In the genomic region with DNA sequence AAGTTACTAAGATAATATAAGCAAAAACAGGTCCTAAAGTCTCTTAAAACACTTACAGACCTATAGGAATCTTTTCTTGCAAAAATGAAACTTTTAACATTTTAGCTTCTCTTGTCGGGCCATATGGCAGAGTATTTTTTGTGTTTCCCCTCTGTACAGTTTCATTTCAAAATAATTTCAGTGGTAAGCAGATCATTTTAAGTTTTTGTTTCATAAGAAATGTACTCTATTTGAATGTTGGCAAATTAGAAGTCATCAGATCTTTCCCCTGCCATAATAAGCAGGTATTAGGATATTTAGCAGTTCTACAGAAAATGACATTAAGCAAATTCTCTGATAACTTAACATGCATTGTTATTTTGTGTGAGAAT, we compare ENCODE assay signal across 9 cellular contexts. TPM values are rescaled to one million over a fixed set of nuclear protein-coding genes. Genes with fewer than 3 reads are reported as not detected.
DNase-seq lines count a peak whose midpoint lies in the region; ATAC-seq and TF ChIP-seq lines count a peak whose summit lies in the region.
"Had no signal": no experiment of that assay in that cellular context is flagged by ENCODE, and none has a peak within 500 bp of the region (broad histone marks: within the 10 kb centered on the region; RNA-seq: fewer than 3 reads in every experiment).

No MANE protein-coding gene starts in this region.

- peaks cover 0 to 3% of the 10 kb centered on the region in 2 donors for H3K4me1 ChIP-seq in naive thymus-derived CD4-positive, alpha-beta T cell (ENCODE audit: control insufficient read depth in 2 of 2, insufficient read depth in 2 of 2, low read length in 2 of 2)
- peaks cover 10% of the 10 kb centered on the region for H3K4me1 ChIP-seq in HAP-1

- H3K4me3 Mint-ChIP-seq in naive thymus-derived CD4-positive, alpha-beta T cell = peak overlapping the region in 9 of 10 donors; percentile 40 to 74 (median 54)

- H3K36me3 Mint-ChIP-seq in naive thymus-derived CD4-positive, alpha-beta T cell = peaks cover 7 to 15% (median 8%) of the 10 kb centered on the region in 5 donors
- H3K36me3 Mint-ChIP-seq: IgD-negative memory B cell had no signal

- H3K27ac Mint-ChIP-seq in naive thymus-derived CD4-positive, alpha-beta T cell = peak overlapping the region in 7 of 9 donors; percentile 23 to 90 (median 41)
- H3K27ac Mint-ChIP-seq: IgD-negative memory B cell had no signal

- in situ Hi-C loops in HAP-1 (cut with MboI; ENCODE audit: low sequenced_read_pairs) = no loop called here

- no peaks in the 10 kb centered on the region for H3K27me3 ChIP-seq in naive thymus-derived CD4-positive, alpha-beta T cell (ENCODE audit: control insufficient read depth in 2 of 2, insufficient read depth in 2 of 2, low read length in 2 of 2)
- no peaks in the 10 kb centered on the region for H3K27me3 ChIP-seq in HAP-1 (ENCODE audit: low read depth)

- H3K27ac ChIP-seq in naive thymus-derived CD4-positive, alpha-beta T cell (ENCODE audit: low read depth, low read length) = no peak overlapping the region

- no peaks in the 10 kb centered on the region for H3K36me3 ChIP-seq in naive thymus-derived CD4-positive, alpha-beta T cell (ENCODE audit: control insufficient read depth in 2 of 3, insufficient read depth in 3 of 3, low read length in 3 of 3)
- H3K36me3 ChIP-seq in HAP-1 (replicated peaks) = no peaks in the 10 kb centered on the region

- DNase-seq in naive thymus-derived CD4-positive, alpha-beta T cell = peak in 1 of 9 donors; percentile 1
- DNase-seq in retina (no peak), NCI-H2081 treated with DMSO at 0.1 percent for 48 hours (lab: John Stamatoyannopoulos, UW) (no peak), HAP-1 (ENCODE audit: low spot score in 2 of 2) (no peak), NCI-H1417 treated with DMSO at 0.1 percent for 48 hours (lab: John Stamatoyannopoulos, UW) (no peak)

- H3K27me3 Mint-ChIP-seq in naive thymus-derived CD4-positive, alpha-beta T cell = no peaks in the 10 kb centered on the region
- H3K27me3 Mint-ChIP-seq: IgD-negative memory B cell had no signal

- H3K9me3 ChIP-seq in naive thymus-derived CD4-positive, alpha-beta T cell (ENCODE audit: control insufficient read depth in 2 of 3, low read length in 3 of 3) = no peaks in the 10 kb centered on the region
- no peaks in the 10 kb centered on the region for H3K9me3 ChIP-seq in HAP-1

- intact Hi-C loops in naive thymus-derived CD4-positive, alpha-beta T cell (cut with micrococcal nuclease) = loop anchor here in 1 of 2 donors (2.0 to 5.0 kb wide), 2 partner anchors 38 to 251 kb away; a partner anchor contains a TSS

- ATAC-seq in GM18517 (IDR thresholded peaks at IDR 0.05; ENCODE audit: unreplicated experiment) (peak; percentile 42), GM21825 (IDR thresholded peaks at IDR 0.05; ENCODE audit: unreplicated experiment) (peak; percentile 36), SK-N-SH treated with all-trans-retinoic acid at 6 μM for 48 hours (peak; percentile 34)
- ATAC-seq in naive thymus-derived CD4-positive, alpha-beta T cell = no peak

- H3K4me3 ChIP-seq in naive thymus-derived CD4-positive, alpha-beta T cell (ENCODE audit: low read length) = no peak overlapping the region
- no peak overlapping the region for H3K4me3 ChIP-seq in HAP-1

- H3K4me1 Mint-ChIP-seq in naive thymus-derived CD4-positive, alpha-beta T cell = peaks cover 5 to 38% (median 20%) of the 10 kb centered on the region in 7 donors

- POLR2A ChIA-PET in naive thymus-derived CD4-positive, alpha-beta T cell (lab: Charles Lee) = interaction anchor here (0.6 kb wide), 1 partner anchor 211 kb away, joined by 3 read pairs; no protein-coding TSS in a partner anchor

- peaks cover 0 to 6% (median 0%) of the 10 kb centered on the region in 11 donors for H3K9me3 Mint-ChIP-seq in naive thymus-derived CD4-positive, alpha-beta T cell

- CTCF ChIA-PET in naive thymus-derived CD4-positive, alpha-beta T cell (lab: Charles Lee) = interaction anchor here (0.7 kb wide), 1 partner anchor 16 kb away, joined by 4 read pairs; no protein-coding TSS in a partner anchor

TF ChIP-seq in SK-N-SH treated with all-trans-retinoic acid at 6 μM for 48 hours, 23 proteins besides CTCF, POLR2A, EP300 and RAD21:
- TF ChIP-seq SNAI2 (CRISPR knock-in tag; IDR thresholded peaks at IDR 0.05) (no peak), ISL1 (CRISPR knock-in tag; IDR thresholded peaks at IDR 0.05) (no peak), ZNF70 (CRISPR knock-in tag; IDR thresholded peaks at IDR 0.05) (no peak), RARB (CRISPR knock-in tag; IDR thresholded peaks at IDR 0.05) (no peak), TCF4 (CRISPR knock-in tag; IDR thresholded peaks at IDR 0.05; ENCODE audit: borderline replicate concordance) (no peak), ZFP30 (CRISPR knock-in tag; IDR thresholded peaks at IDR 0.05) (no peak), ZNF565 (CRISPR knock-in tag; conservative IDR thresholded peaks at IDR 0.05; ENCODE audit: low read depth) (no peak), ESRRG (CRISPR knock-in tag; IDR thresholded peaks at IDR 0.05) (no peak), BACH2 (CRISPR knock-in tag; IDR thresholded peaks at IDR 0.05; ENCODE audit: borderline replicate concordance) (no peak), PPARA (CRISPR knock-in tag; IDR thresholded peaks at IDR 0.05; ENCODE audit: borderline replicate concordance) (no peak), ZC3H10 (CRISPR knock-in tag; IDR thresholded peaks at IDR 0.05) (no peak)
- TF ChIP-seq, protein P1, sequence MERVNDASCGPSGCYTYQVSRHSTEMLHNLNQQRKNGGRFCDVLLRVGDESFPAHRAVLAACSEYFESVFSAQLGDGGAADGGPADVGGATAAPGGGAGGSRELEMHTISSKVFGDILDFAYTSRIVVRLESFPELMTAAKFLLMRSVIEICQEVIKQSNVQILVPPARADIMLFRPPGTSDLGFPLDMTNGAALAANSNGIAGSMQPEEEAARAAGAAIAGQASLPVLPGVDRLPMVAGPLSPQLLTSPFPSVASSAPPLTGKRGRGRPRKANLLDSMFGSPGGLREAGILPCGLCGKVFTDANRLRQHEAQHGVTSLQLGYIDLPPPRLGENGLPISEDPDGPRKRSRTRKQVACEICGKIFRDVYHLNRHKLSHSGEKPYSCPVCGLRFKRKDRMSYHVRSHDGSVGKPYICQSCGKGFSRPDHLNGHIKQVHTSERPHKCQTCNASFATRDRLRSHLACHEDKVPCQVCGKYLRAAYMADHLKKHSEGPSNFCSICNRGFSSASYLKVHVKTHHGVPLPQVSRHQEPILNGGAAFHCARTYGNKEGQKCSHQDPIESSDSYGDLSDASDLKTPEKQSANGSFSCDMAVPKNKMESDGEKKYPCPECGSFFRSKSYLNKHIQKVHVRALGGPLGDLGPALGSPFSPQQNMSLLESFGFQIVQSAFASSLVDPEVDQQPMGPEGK (CRISPR knock-in tag; IDR thresholded peaks at IDR 0.05; ENCODE audit: borderline replicate concordance) = no peak
- TF ChIP-seq, protein P2, sequence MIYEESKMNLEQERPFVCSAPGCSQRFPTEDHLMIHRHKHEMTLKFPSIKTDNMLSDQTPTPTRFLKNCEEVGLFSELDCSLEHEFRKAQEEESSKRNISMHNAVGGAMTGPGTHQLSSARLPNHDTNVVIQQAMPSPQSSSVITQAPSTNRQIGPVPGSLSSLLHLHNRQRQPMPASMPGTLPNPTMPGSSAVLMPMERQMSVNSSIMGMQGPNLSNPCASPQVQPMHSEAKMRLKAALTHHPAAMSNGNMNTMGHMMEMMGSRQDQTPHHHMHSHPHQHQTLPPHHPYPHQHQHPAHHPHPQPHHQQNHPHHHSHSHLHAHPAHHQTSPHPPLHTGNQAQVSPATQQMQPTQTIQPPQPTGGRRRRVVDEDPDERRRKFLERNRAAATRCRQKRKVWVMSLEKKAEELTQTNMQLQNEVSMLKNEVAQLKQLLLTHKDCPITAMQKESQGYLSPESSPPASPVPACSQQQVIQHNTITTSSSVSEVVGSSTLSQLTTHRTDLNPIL (CRISPR knock-in tag; IDR thresholded peaks at IDR 0.05; ENCODE audit: low read depth) = no peak
- TF ChIP-seq, protein P3, sequence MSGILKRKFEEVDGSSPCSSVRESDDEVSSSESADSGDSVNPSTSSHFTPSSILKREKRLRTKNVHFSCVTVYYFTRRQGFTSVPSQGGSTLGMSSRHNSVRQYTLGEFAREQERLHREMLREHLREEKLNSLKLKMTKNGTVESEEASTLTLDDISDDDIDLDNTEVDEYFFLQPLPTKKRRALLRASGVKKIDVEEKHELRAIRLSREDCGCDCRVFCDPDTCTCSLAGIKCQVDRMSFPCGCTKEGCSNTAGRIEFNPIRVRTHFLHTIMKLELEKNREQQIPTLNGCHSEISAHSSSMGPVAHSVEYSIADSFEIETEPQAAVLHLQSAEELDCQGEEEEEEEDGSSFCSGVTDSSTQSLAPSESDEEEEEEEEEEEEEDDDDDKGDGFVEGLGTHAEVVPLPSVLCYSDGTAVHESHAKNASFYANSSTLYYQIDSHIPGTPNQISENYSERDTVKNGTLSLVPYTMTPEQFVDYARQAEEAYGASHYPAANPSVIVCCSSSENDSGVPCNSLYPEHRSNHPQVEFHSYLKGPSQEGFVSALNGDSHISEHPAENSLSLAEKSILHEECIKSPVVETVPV (CRISPR knock-in tag; IDR thresholded peaks at IDR 0.05) = no peak

RNA-seq across cellular contexts. Expression of a gene that starts 37.9 kb away (rescaled TPM):
- 1 to 10 TPM in 4 of 5 experiments, under 1 TPM in 1; 0.98 to 6.2 (median 4.0) TPM for total RNA-seq in naive thymus-derived CD4-positive, alpha-beta T cell
- 1 to 10 TPM in 1 of 2 donors, under 1 TPM in 1; 0.90 to 2.6 TPM for polyA plus RNA-seq in naive thymus-derived CD4-positive, alpha-beta T cell
- polyA plus RNA-seq: IgD-negative memory B cell had no signal
